ENCODE assay signal across 16 cellular contexts in the genomic region with DNA sequence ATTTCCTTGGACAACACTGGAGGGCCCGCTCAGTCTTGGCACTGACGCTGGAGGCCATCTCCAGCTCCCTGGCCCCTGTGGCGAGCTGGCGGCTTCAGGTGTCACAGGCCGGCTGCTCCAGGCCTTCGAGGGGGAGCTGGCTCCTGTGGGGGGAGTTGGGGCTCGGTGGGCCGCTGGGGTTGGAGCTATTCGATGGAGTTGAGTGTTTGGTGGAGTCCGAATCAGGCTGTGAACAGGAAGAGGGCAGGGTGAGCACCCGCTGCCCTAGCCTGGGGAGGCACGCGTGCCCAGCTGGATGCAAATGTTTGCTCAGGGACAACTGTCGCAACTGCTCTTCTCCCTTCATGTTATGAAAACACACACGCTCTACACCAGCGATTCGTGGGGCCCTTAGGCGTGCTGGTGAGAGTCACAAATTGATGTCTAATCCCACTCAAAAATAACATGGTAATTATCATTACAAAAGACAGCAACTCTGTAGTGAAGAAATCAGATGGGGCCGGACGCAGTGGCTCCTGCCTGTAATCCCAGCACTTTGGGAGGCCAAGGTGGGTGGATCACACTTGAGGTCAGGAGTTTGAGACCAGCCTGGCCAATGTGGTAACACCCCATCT. TPM values are rescaled to one million over a fixed set of nuclear protein-coding genes. Genes with fewer than 3 reads are reported as not detected.
"Had no signal": no experiment of that assay in that cellular context is flagged by ENCODE, and none has a peak within 500 bp of the region (broad histone marks: within the 10 kb centered on the region; RNA-seq: fewer than 3 reads in every experiment).

No MANE protein-coding gene starts in this region.

- ATAC-seq: activated CD4-positive, alpha-beta T cell treated with anti-CD3 and anti-CD28 coated beads for 36 hours; left cardiac atrium; naive thymus-derived CD4-positive, alpha-beta T cell; pancreas; stimulated activated memory B cell treated with anti-CD40 and anti-IgM and Interleukin-4, amounts not matched to agents 10 μg/mL and 1 μg/mL and 100 μg/mL, for 72 hours; WTC11 had no signal

- H3K27ac ChIP-seq: hepatocyte, neural progenitor cell, pancreas, sigmoid colon, testis had no signal

- H3K9me3 ChIP-seq: pancreas, sigmoid colon, testis had no signal

- H3K36me3 ChIP-seq: neural progenitor cell had no signal

- H3K4me3 ChIP-seq: hepatocyte, neural progenitor cell, pancreas, sigmoid colon, testis had no signal

- DNase-seq: activated CD4-positive, alpha-beta T cell treated with anti-CD3 and anti-CD28 coated beads for 36 hours; activated CD4-positive, alpha-beta T cell treated with anti-CD3 and anti-CD28 coated beads, Interleukin-2, amount 50 U/mL, for 48 hours; activated gamma-delta T cell; dermis blood vessel endothelial cell; effector memory CD4-positive, alpha-beta T cell; foreskin fibroblast; left cardiac atrium; naive thymus-derived CD4-positive, alpha-beta T cell; sigmoid colon; stimulated activated CD4-positive, alpha-beta T cell treated with anti-CD3 and anti-CD28 coated beads, Interleukin-4, amount 100 ng/mL, for 4 hours; testis had no signal

RNA-seq across cellular contexts. Expression of a gene that starts 11.3 kb away (rescaled TPM):
- total RNA-seq: dermis blood vessel endothelial cell, sigmoid colon had no signal
